18 cellular contexts compared by ENCODE assay signal in the genomic region with DNA sequence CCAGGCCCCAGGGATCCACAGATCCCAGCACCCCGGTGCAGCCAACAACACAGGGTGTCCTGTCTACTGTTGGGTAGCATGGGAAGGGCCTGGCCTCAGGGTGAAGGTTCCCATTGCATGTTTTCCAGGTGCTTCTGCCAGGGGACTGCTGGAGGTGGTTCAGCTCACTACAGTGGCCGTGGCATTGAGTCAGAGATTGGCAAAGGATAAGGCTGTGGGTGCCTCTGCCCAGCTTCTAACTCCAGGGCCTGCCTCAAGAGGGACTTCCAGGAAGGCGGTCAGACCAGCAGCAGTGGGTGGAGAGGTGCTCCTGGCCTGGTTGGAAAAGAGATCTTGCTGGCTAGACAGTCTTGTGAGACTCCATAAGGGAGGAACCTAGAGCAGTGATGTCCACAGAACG.
"Had no signal": no experiment of that assay in that cellular context is flagged by ENCODE, and none has a peak within 500 bp of the region (broad histone marks: within the 10 kb centered on the region; RNA-seq: fewer than 3 reads in every experiment).

No MANE protein-coding gene starts in this region.

- H3K4me3 Mint-ChIP-seq: activated CD4-positive, alpha-beta T cell treated with anti-CD3 and anti-CD28 coated beads for 36 hours; activated CD8-positive, alpha-beta T cell treated with anti-CD3 and anti-CD28 coated beads for 36 hours; activated T-cell treated with anti-CD3 and anti-CD28 coated beads, Interleukin-2, amount 50 U/mL, for 72 hours; neural crest cell; stimulated activated naive CD8-positive, alpha-beta T cell treated with anti-CD3 and anti-CD28 coated beads, Interleukin-15, amount 100 ng/mL, for 72 hours had no signal

- H3K9me3 ChIP-seq: ovary, thyroid gland had no signal

- H3K4me3 ChIP-seq: coronary artery, ovary, thyroid gland had no signal

- H3K27me3 Mint-ChIP-seq: activated CD4-positive, alpha-beta T cell treated with anti-CD3 and anti-CD28 coated beads for 36 hours; activated CD8-positive, alpha-beta T cell treated with anti-CD3 and anti-CD28 coated beads for 36 hours; stimulated activated naive CD8-positive, alpha-beta T cell treated with anti-CD3 and anti-CD28 coated beads, Interleukin-15, amount 100 ng/mL, for 72 hours had no signal

- H3K27ac ChIP-seq: ovary, thyroid gland, WERI-Rb-1 had no signal

- ATAC-seq: activated CD4-positive, alpha-beta T cell treated with anti-CD3 and anti-CD28 coated beads for 36 hours; activated CD8-positive, alpha-beta T cell treated with anti-CD3 and anti-CD28 coated beads for 36 hours; activated T-cell treated with anti-CD3 and anti-CD28 coated beads, Interleukin-2, amount 50 U/mL, for 72 hours; stimulated activated naive CD8-positive, alpha-beta T cell treated with anti-CD3 and anti-CD28 coated beads, Interleukin-15, amount 100 ng/mL, for 72 hours had no signal

- DNase-seq: activated CD4-positive, alpha-beta T cell treated with anti-CD3 and anti-CD28 coated beads for 36 hours; activated CD8-positive, alpha-beta memory T cell treated with anti-CD3 and anti-CD28 coated beads, Interleukin-2, amount 50 U/mL, for 4 hours; activated CD8-positive, alpha-beta T cell treated with anti-CD3 and anti-CD28 coated beads for 36 hours; activated naive CD4-positive, alpha-beta T cell; activated T-cell treated with anti-CD3 and anti-CD28 coated beads, Interleukin-2, amount 50 U/mL, for 72 hours; caudate nucleus; effector CD8-positive, alpha-beta T cell; hippocampal formation; kidney glomerular epithelial cell; ovary; stimulated activated CD4-positive, alpha-beta T cell treated with anti-CD3 and anti-CD28 coated beads, Interleukin-15, amount 100 ng/mL, for 24 hours; stimulated activated CD4-positive, alpha-beta T cell treated with anti-CD3 and anti-CD28 coated beads, Interleukin-4, amount 100 ng/mL, for 24 hours; stimulated activated naive CD8-positive, alpha-beta T cell treated with anti-CD3 and anti-CD28 coated beads, Interleukin-15, amount 100 ng/mL, for 72 hours; T1000; thyroid gland; WERI-Rb-1 had no signal

- H3K36me3 ChIP-seq: ovary had no signal

- H3K27me3 ChIP-seq: ovary, thyroid gland had no signal

- H3K9me3 Mint-ChIP-seq: activated CD8-positive, alpha-beta T cell treated with anti-CD3 and anti-CD28 coated beads for 36 hours; activated T-cell treated with anti-CD3 and anti-CD28 coated beads, Interleukin-2, amount 50 U/mL, for 72 hours; neural crest cell; stimulated activated naive CD8-positive, alpha-beta T cell treated with anti-CD3 and anti-CD28 coated beads, Interleukin-15, amount 100 ng/mL, for 72 hours had no signal

- H3K27ac Mint-ChIP-seq: activated CD4-positive, alpha-beta T cell treated with anti-CD3 and anti-CD28 coated beads for 36 hours; activated CD8-positive, alpha-beta T cell treated with anti-CD3 and anti-CD28 coated beads for 36 hours; activated T-cell treated with anti-CD3 and anti-CD28 coated beads, Interleukin-2, amount 50 U/mL, for 72 hours had no signal

- H3K4me1 Mint-ChIP-seq: activated CD4-positive, alpha-beta T cell treated with anti-CD3 and anti-CD28 coated beads for 36 hours; stimulated activated naive CD8-positive, alpha-beta T cell treated with anti-CD3 and anti-CD28 coated beads, Interleukin-15, amount 100 ng/mL, for 72 hours had no signal
